Comparison of ENCODE assay signal across 14 cellular contexts in the genomic region with DNA sequence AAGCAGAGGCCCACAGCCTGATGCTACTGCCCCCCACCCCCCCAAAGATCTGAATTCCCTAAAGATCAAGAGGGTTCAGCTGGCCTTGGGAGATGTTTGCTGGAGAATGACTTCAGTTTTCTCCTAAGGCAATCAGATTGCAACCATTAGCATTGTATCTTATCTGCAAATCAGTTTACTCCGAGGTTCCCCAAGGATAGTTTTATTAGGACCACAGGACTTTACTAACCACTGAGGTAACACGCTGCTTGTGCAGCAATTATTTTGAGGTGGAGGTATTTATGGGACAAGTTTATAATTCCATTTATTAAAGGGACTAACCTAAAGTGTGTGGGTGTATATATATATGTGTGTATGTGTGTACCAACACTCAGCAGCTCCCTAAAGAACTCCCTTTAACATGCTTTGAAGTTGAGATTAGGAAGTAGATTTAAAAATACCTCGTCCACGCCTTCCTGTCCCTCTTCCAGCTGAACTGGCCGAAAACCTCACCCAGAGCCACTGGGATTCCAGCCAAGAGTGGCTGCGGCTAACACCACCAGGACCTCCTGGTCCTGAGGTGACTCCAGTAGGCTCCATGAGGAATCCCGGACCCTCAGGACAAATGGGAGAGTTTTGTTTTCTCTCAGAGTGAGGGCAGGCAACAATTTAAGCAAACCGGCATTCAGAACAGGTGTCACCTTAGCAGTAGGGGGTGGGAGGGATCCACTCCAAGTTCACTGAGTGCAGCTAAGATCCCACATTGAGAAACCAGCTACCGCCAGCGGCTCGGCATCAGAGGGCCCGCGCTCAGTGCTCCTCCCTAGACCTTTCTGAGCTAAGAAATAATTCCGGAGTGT. TPM values are rescaled to one million over a fixed set of nuclear protein-coding genes. Genes with fewer than 3 reads are reported as not detected.
DNase-seq lines count a peak whose midpoint lies in the region; ATAC-seq and TF ChIP-seq lines count a peak whose summit lies in the region.
"Had no signal": no experiment of that assay in that cellular context is flagged by ENCODE, and none has a peak within 500 bp of the region (broad histone marks: within the 10 kb centered on the region; RNA-seq: fewer than 3 reads in every experiment).

No MANE protein-coding gene starts in this region.

- H3K4me3 Mint-ChIP-seq in activated naive CD8-positive, alpha-beta T cell = no peak overlapping the region
- H3K4me3 Mint-ChIP-seq in activated naive CD8-positive, alpha-beta T cell treated with anti-CD3 and anti-CD28 coated beads for 36 hours = no peak overlapping the region
- no peak overlapping the region for H3K4me3 Mint-ChIP-seq in activated B cell treated with CpG ODN at 0.5 μM for 24 hours
- H3K4me3 Mint-ChIP-seq in stimulated activated naive B cell treated with anti-CD40 and anti-IgM and Interleukin-4, amounts not matched to agents 10 μg/mL and 1 μg/mL and 100 μg/mL, for 72 hours = no peak overlapping the region
- no peak overlapping the region for H3K4me3 Mint-ChIP-seq in stimulated activated memory B cell treated with anti-CD40 and anti-IgM and Interleukin-4, amounts not matched to agents 10 μg/mL and 1 μg/mL and 100 μg/mL, for 72 hours

- CTCF ChIA-PET in activated B cell treated with CpG ODN at 0.5 μM for 24 hours (lab: Charles Lee) = interaction anchor here (0.9 kb wide), 1 partner anchor 22 kb away, joined by 3 read pairs; no protein-coding TSS in a partner anchor

- DNase-seq in activated naive CD8-positive, alpha-beta T cell treated with anti-CD3 and anti-CD28 coated beads for 36 hours = no peak
- DNase-seq in activated B cell treated with CpG ODN at 0.5 μM for 24 hours (no peak), iPS-NIHi11 (ENCODE audit: low spot score) (peak; percentile 18), germinal center (ENCODE audit: low spot score) (no peak)
- no peak for DNase-seq in stimulated activated naive B cell treated with anti-CD40 and anti-IgM and Interleukin-4, amounts not matched to agents 10 μg/mL and 1 μg/mL and 100 μg/mL, for 72 hours
- DNase-seq: NCI-H345, nucleus accumbens had no signal

- peaks cover 55% of the 10 kb centered on the region for H3K27me3 Mint-ChIP-seq in activated naive CD8-positive, alpha-beta T cell
- H3K27me3 Mint-ChIP-seq in activated naive CD8-positive, alpha-beta T cell treated with anti-CD3 and anti-CD28 coated beads for 36 hours = peaks cover 89% of the 10 kb centered on the region
- peaks cover 61% of the 10 kb centered on the region for H3K27me3 Mint-ChIP-seq in activated B cell treated with CpG ODN at 0.5 μM for 24 hours
- H3K27me3 Mint-ChIP-seq in stimulated activated naive B cell treated with anti-CD40 and anti-IgM and Interleukin-4, amounts not matched to agents 10 μg/mL and 1 μg/mL and 100 μg/mL, for 72 hours = peaks cover 71 to 86% of the 10 kb centered on the region in 2 donors
- peaks cover 94% of the 10 kb centered on the region for H3K27me3 Mint-ChIP-seq in stimulated activated memory B cell treated with anti-CD40 and anti-IgM and Interleukin-4, amounts not matched to agents 10 μg/mL and 1 μg/mL and 100 μg/mL, for 72 hours

- TF ChIP-seq CTCF in activated B cell treated with CpG ODN at 0.5 μM for 24 hours (IDR thresholded peaks at IDR 0.05) = no peak

- ATAC-seq in activated B cell treated with CpG ODN at 0.5 μM for 24 hours (ENCODE audit: low read depth) (no peak), HG03095 (IDR thresholded peaks at IDR 0.05; ENCODE audit: unreplicated experiment) (no peak)
- ATAC-seq in stimulated activated naive B cell treated with anti-CD40 and anti-IgM and Interleukin-4, amounts not matched to agents 10 μg/mL and 1 μg/mL and 100 μg/mL, for 72 hours (replicated peaks) = no peak
- no peak for ATAC-seq in stimulated activated memory B cell treated with anti-CD40 and anti-IgM and Interleukin-4, amounts not matched to agents 10 μg/mL and 1 μg/mL and 100 μg/mL, for 72 hours
- ATAC-seq: gastroesophageal sphincter, left ventricle myocardium superior, Panc1 had no signal

- intact Hi-C loops in activated B cell treated with CpG ODN at 0.5 μM for 24 hours (cut with micrococcal nuclease) = loop anchor here (5.0 kb wide), 1 partner anchor 1365 kb away; a partner anchor contains a TSS

- peaks cover 4% of the 10 kb centered on the region for H3K36me3 Mint-ChIP-seq in activated naive CD8-positive, alpha-beta T cell
- peaks cover 10% of the 10 kb centered on the region for H3K36me3 Mint-ChIP-seq in activated naive CD8-positive, alpha-beta T cell treated with anti-CD3 and anti-CD28 coated beads for 36 hours
- no peaks in the 10 kb centered on the region for H3K36me3 Mint-ChIP-seq in activated B cell treated with CpG ODN at 0.5 μM for 24 hours (ENCODE audit: low read depth)
- H3K36me3 Mint-ChIP-seq in stimulated activated naive B cell treated with anti-CD40 and anti-IgM and Interleukin-4, amounts not matched to agents 10 μg/mL and 1 μg/mL and 100 μg/mL, for 72 hours = peaks cover 8 to 16% of the 10 kb centered on the region in 2 donors
- no peaks in the 10 kb centered on the region for H3K36me3 Mint-ChIP-seq in stimulated activated memory B cell treated with anti-CD40 and anti-IgM and Interleukin-4, amounts not matched to agents 10 μg/mL and 1 μg/mL and 100 μg/mL, for 72 hours

- H3K27ac Mint-ChIP-seq in activated naive CD8-positive, alpha-beta T cell = peak overlapping the region; percentile 34
- H3K27ac Mint-ChIP-seq in activated naive CD8-positive, alpha-beta T cell treated with anti-CD3 and anti-CD28 coated beads for 36 hours = no peak overlapping the region
- peak overlapping the region; percentile 53 for H3K27ac Mint-ChIP-seq in activated B cell treated with CpG ODN at 0.5 μM for 24 hours
- H3K27ac Mint-ChIP-seq in stimulated activated naive B cell treated with anti-CD40 and anti-IgM and Interleukin-4, amounts not matched to agents 10 μg/mL and 1 μg/mL and 100 μg/mL, for 72 hours = peak overlapping the region; percentile 34
- no peak overlapping the region for H3K27ac Mint-ChIP-seq in stimulated activated memory B cell treated with anti-CD40 and anti-IgM and Interleukin-4, amounts not matched to agents 10 μg/mL and 1 μg/mL and 100 μg/mL, for 72 hours

- POLR2A ChIA-PET in activated B cell treated with CpG ODN at 0.5 μM for 24 hours (lab: Charles Lee) = no interaction called here

- no peaks in the 10 kb centered on the region for H3K9me3 Mint-ChIP-seq in activated naive CD8-positive, alpha-beta T cell (ENCODE audit: low read depth)
- H3K9me3 Mint-ChIP-seq in activated naive CD8-positive, alpha-beta T cell treated with anti-CD3 and anti-CD28 coated beads for 36 hours = peaks cover 5% of the 10 kb centered on the region
- H3K9me3 Mint-ChIP-seq in activated B cell treated with CpG ODN at 0.5 μM for 24 hours = peaks cover 5% of the 10 kb centered on the region
- H3K9me3 Mint-ChIP-seq in stimulated activated naive B cell treated with anti-CD40 and anti-IgM and Interleukin-4, amounts not matched to agents 10 μg/mL and 1 μg/mL and 100 μg/mL, for 72 hours = peaks cover 0 to 4% of the 10 kb centered on the region in 2 donors
- H3K9me3 Mint-ChIP-seq in stimulated activated memory B cell treated with anti-CD40 and anti-IgM and Interleukin-4, amounts not matched to agents 10 μg/mL and 1 μg/mL and 100 μg/mL, for 72 hours = peaks cover 2% of the 10 kb centered on the region

- peaks cover 40% of the 10 kb centered on the region for H3K4me1 Mint-ChIP-seq in activated naive CD8-positive, alpha-beta T cell (ENCODE audit: low read depth)
- peaks cover 35% of the 10 kb centered on the region for H3K4me1 Mint-ChIP-seq in activated naive CD8-positive, alpha-beta T cell treated with anti-CD3 and anti-CD28 coated beads for 36 hours
- peaks cover 38% of the 10 kb centered on the region for H3K4me1 Mint-ChIP-seq in activated B cell treated with CpG ODN at 0.5 μM for 24 hours
- peaks cover 33 to 55% of the 10 kb centered on the region in 2 donors for H3K4me1 Mint-ChIP-seq in stimulated activated naive B cell treated with anti-CD40 and anti-IgM and Interleukin-4, amounts not matched to agents 10 μg/mL and 1 μg/mL and 100 μg/mL, for 72 hours
- peaks cover 37% of the 10 kb centered on the region for H3K4me1 Mint-ChIP-seq in stimulated activated memory B cell treated with anti-CD40 and anti-IgM and Interleukin-4, amounts not matched to agents 10 μg/mL and 1 μg/mL and 100 μg/mL, for 72 hours

RNA-seq across cellular contexts. Expression of a gene that starts 3.0 kb away (rescaled TPM):
- under 1 TPM in 1 of 2 experiments, not detected in 1; 0.10 TPM for total RNA-seq in activated naive CD8-positive, alpha-beta T cell treated with anti-CD3 and anti-CD28 coated beads for 36 hours
- not detected in 2 replicates for total RNA-seq in activated B cell treated with CpG ODN at 0.5 μM for 24 hours
- total RNA-seq: left ventricle myocardium superior; T-helper 2 cell treated with Interferon-gamma antibody and Interleukin-4, amounts not matched to agents 100 ng/mL and 5 ng/mL, for 36 hours had no signal

RNA-seq across cellular contexts. Expression of a gene that starts 20.4 kb away (rescaled TPM):
- total RNA-seq in activated naive CD8-positive, alpha-beta T cell treated with anti-CD3 and anti-CD28 coated beads for 36 hours = not detected
- 0.16 TPM in 1 of 2 replicates, not detected in the other for total RNA-seq in activated B cell treated with CpG ODN at 0.5 μM for 24 hours
- total RNA-seq: gastroesophageal sphincter; left ventricle myocardium superior; T-helper 2 cell treated with Interferon-gamma antibody and Interleukin-4, amounts not matched to agents 100 ng/mL and 5 ng/mL, for 36 hours had no signal

Comparison
In these comparisons a context has a peak if more than half of its experiments do, and no peak if none do; other contexts are left out.
1. H3K27ac Mint-ChIP-seq: peak in activated naive CD8-positive, alpha-beta T cell (single experiment), activated B cell treated with CpG ODN at 0.5 μM for 24 hours (single experiment) and stimulated activated naive B cell treated with anti-CD40 and anti-IgM and Interleukin-4, amounts not matched to agents 10 μg/mL and 1 μg/mL and 100 μg/mL, for 72 hours (single experiment); none in activated naive CD8-positive, alpha-beta T cell treated with anti-CD3 and anti-CD28 coated beads for 36 hours (single experiment) and stimulated activated memory B cell treated with anti-CD40 and anti-IgM and Interleukin-4, amounts not matched to agents 10 μg/mL and 1 μg/mL and 100 μg/mL, for 72 hours (single experiment).